Comparison of ENCODE assay signal across 19 cellular contexts in the genomic region with DNA sequence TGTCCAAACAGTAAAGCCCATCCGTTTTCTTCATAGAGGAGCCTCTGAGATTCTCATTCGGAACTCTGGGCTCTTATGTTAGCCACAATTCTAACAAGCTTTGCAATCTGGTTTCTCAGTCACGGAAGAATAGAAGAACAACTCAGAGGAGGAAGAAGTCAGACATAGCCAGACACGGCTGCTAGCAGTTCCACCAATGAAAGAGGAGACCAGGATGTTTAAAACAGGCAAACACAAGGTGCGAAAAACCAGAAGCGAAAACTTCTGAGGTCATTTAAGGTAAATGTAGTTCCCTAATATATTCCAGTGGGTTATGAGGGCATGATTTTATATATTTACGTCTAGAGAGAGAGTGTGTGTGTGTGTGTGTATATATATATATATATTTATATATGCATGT. TPM values are rescaled to one million over a fixed set of nuclear protein-coding genes. Genes with fewer than 3 reads are reported as not detected.
A peak's percentile ranks its signal among the peaks of the same experiment; 100 is the strongest.
DNase-seq lines count a peak whose midpoint lies in the region; ATAC-seq and TF ChIP-seq lines count a peak whose summit lies in the region.
"Had no signal": no experiment of that assay in that cellular context is flagged by ENCODE, and none has a peak within 500 bp of the region (broad histone marks: within the 10 kb centered on the region; RNA-seq: fewer than 3 reads in every experiment).

No MANE protein-coding gene starts in this region.

- H2AFZ ChIP-seq in OCI-LY3 (ENCODE audit: low read depth, low read length), result peak overlapping the region; percentile 35; the same call in 1 of the 2 replicates
- H2AFZ ChIP-seq: GM23248 had no signal

- H3K36me3 Mint-ChIP-seq in activated CD4-positive, alpha-beta T cell treated with anti-CD3 and anti-CD28 coated beads for 36 hours (ENCODE audit: low read depth), result no peaks in the 10 kb centered on the region
- H3K36me3 Mint-ChIP-seq: IgD-negative memory B cell had no signal

- peak overlapping the region; percentile 74 for H3K27ac ChIP-seq in OCI-LY3 (ENCODE audit: low read length)
- H3K27ac ChIP-seq: 22Rv1, A549, C4-2B had no signal

- POLR2A ChIA-PET in activated CD4-positive, alpha-beta T cell treated with anti-CD3 and anti-CD28 coated beads for 36 hours (lab: Charles Lee), result no interaction called here

- H3K9ac ChIP-seq in OCI-LY3 (ENCODE audit: low read length), result peak overlapping the region; percentile 25; the same call in 1 of the 2 replicates

- no peak for TF ChIP-seq CTCF in OCI-LY3 (IDR thresholded peaks at IDR 0.05; ENCODE audit: low read depth, low read length)

- H3K4me1 Mint-ChIP-seq in activated CD4-positive, alpha-beta T cell treated with anti-CD3 and anti-CD28 coated beads for 36 hours, result no peaks in the 10 kb centered on the region
- H3K4me1 Mint-ChIP-seq: IgD-negative memory B cell had no signal

- ATAC-seq in HG02870 (IDR thresholded peaks at IDR 0.05; ENCODE audit: unreplicated experiment) (peak; percentile 60), GM21367 (IDR thresholded peaks at IDR 0.05; ENCODE audit: unreplicated experiment) (no peak), GM21576 (IDR thresholded peaks at IDR 0.05; ENCODE audit: unreplicated experiment) (no peak)
- ATAC-seq in activated CD4-positive, alpha-beta T cell treated with anti-CD3 and anti-CD28 coated beads for 36 hours, result no peak
- ATAC-seq: A549 had no signal

- H3K36me3 ChIP-seq in OCI-LY3 (replicated peaks; ENCODE audit: low read depth, low read length), result peaks cover 4% of the 10 kb centered on the region

- peaks cover 37% of the 10 kb centered on the region for H3K4me1 ChIP-seq in OCI-LY3 (ENCODE audit: low read length)
- H3K4me1 ChIP-seq: A549, Caco-2 had no signal

- H3K79me2 ChIP-seq in OCI-LY3 (ENCODE audit: low read length), result no peaks in the 10 kb centered on the region

- no peaks in the 10 kb centered on the region for H3K27me3 Mint-ChIP-seq in activated CD4-positive, alpha-beta T cell treated with anti-CD3 and anti-CD28 coated beads for 36 hours

- DNase-seq in NOMO-1 treated with DMSO at 0.1 percent for 48 hours (lab: John Stamatoyannopoulos, UW; ENCODE audit: unreplicated experiment) (peak; percentile 47), NOMO-1 treated with dmso at 0.1 percent for 144 hours (lab: John Stamatoyannopoulos, UW; ENCODE audit: unreplicated experiment) (no peak), HK-2 (ENCODE audit: unreplicated experiment) (no peak)
- no peak for DNase-seq in activated CD4-positive, alpha-beta T cell treated with anti-CD3 and anti-CD28 coated beads for 36 hours
- DNase-seq: AML-193; Caco-2; CD4-positive, alpha-beta T cell; GM23248; HCEC 1CT; Kasumi-1; KBM-7 had no signal

- H3K4me3 ChIP-seq in OCI-LY3 (ENCODE audit: low read length), result peak overlapping the region; percentile 40; the same call in 1 of the 2 replicates
- H3K4me3 ChIP-seq: A549, GM23248 had no signal

- H3K9me3 Mint-ChIP-seq in activated CD4-positive, alpha-beta T cell treated with anti-CD3 and anti-CD28 coated beads for 36 hours (ENCODE audit: low read depth), result no peaks in the 10 kb centered on the region
- H3K9me3 Mint-ChIP-seq: CD4-positive, alpha-beta T cell had no signal

- intact Hi-C loops in activated CD4-positive, alpha-beta T cell treated with anti-CD3 and anti-CD28 coated beads for 36 hours (cut with DNase I, micrococcal nuclease), result no loop called here

- no peaks in the 10 kb centered on the region for H3K9me3 ChIP-seq in OCI-LY3 (ENCODE audit: insufficient read depth, low read length)
- H3K9me3 ChIP-seq: A549, Caco-2 had no signal

- H3K27ac Mint-ChIP-seq in activated CD4-positive, alpha-beta T cell treated with anti-CD3 and anti-CD28 coated beads for 36 hours, result no peak overlapping the region
- H3K27ac Mint-ChIP-seq: CD4-positive, alpha-beta T cell; IgD-negative memory B cell had no signal

- peak overlapping the region; percentile 63 for H3K4me2 ChIP-seq in OCI-LY3 (ENCODE audit: low read length)
- H3K4me2 ChIP-seq: A549 had no signal

- no peaks in the 10 kb centered on the region for H4K20me1 ChIP-seq in OCI-LY3 (ENCODE audit: insufficient read depth, low read length)

- no peak overlapping the region for H3K4me3 Mint-ChIP-seq in activated CD4-positive, alpha-beta T cell treated with anti-CD3 and anti-CD28 coated beads for 36 hours
- H3K4me3 Mint-ChIP-seq: CD4-positive, alpha-beta T cell; IgD-negative memory B cell had no signal

- CTCF ChIA-PET in activated CD4-positive, alpha-beta T cell treated with anti-CD3 and anti-CD28 coated beads for 36 hours (lab: Charles Lee), result no interaction called here

- H3K27me3 ChIP-seq in OCI-LY3 (ENCODE audit: low read depth, low read length), result no peaks in the 10 kb centered on the region

RNA-seq across cellular contexts. Expression of gene GDNF, which starts 34.1 kb away (rescaled TPM):
- not detected for total RNA-seq in activated CD4-positive, alpha-beta T cell treated with anti-CD3 and anti-CD28 coated beads for 36 hours
- total RNA-seq: Caco-2; CD4-positive, alpha-beta T cell had no signal
